ENCODE assay signal across 1 cellular context in the genomic region with DNA sequence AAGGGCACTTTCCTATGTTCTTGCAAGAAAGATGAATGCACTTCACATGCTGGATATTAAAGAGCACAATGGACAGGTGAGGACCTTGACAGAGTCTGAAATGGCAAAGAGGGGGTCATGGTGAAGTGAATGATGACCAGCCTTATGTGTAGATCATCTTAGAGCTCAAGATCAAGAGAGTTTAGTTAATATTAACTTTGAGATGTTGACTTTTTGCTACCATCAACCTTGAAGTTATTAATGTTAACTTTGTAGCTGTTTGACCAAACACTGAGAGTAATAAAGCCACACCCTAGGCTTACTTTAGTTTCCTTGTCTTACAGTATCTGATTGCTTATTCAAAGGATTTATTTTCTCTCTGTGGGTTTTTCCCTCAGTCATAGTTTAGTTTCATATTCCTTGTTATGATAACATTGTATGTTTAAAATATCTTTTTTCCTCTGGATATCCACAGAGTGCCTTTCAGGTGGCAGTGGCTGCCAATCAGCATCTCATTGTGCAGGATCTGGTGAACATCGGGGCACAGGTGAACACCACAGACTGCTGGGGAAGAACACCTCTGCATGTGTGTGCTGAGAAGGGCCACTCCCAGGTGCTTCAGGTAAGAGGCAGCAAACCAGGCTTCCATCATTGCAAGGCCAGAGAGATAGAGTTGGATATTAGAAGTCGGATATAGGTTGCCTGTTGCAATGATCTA.
TF ChIP-seq lines count a peak whose summit lies in the region.

No MANE protein-coding gene starts in this region.

TF ChIP-seq in GM12878, 131 proteins besides CTCF, POLR2A, EP300 and RAD21 (continued from another document):
- TF ChIP-seq, protein P1, sequence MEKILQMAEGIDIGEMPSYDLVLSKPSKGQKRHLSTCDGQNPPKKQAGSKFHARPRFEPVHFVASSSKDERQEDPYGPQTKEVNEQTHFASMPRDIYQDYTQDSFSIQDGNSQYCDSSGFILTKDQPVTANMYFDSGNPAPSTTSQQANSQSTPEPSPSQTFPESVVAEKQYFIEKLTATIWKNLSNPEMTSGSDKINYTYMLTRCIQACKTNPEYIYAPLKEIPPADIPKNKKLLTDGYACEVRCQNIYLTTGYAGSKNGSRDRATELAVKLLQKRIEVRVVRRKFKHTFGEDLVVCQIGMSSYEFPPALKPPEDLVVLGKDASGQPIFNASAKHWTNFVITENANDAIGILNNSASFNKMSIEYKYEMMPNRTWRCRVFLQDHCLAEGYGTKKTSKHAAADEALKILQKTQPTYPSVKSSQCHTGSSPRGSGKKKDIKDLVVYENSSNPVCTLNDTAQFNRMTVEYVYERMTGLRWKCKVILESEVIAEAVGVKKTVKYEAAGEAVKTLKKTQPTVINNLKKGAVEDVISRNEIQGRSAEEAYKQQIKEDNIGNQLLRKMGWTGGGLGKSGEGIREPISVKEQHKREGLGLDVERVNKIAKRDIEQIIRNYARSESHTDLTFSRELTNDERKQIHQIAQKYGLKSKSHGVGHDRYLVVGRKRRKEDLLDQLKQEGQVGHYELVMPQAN (conservative IDR thresholded peaks at IDR 0.05): no peak
- TF ChIP-seq, protein P2, sequence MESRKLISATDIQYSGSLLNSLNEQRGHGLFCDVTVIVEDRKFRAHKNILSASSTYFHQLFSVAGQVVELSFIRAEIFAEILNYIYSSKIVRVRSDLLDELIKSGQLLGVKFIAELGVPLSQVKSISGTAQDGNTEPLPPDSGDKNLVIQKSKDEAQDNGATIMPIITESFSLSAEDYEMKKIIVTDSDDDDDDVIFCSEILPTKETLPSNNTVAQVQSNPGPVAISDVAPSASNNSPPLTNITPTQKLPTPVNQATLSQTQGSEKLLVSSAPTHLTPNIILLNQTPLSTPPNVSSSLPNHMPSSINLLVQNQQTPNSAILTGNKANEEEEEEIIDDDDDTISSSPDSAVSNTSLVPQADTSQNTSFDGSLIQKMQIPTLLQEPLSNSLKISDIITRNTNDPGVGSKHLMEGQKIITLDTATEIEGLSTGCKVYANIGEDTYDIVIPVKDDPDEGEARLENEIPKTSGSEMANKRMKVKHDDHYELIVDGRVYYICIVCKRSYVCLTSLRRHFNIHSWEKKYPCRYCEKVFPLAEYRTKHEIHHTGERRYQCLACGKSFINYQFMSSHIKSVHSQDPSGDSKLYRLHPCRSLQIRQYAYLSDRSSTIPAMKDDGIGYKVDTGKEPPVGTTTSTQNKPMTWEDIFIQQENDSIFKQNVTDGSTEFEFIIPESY (IDR thresholded peaks at IDR 0.05): no peak
- TF ChIP-seq POLR2AphosphoS5 (IDR thresholded peaks at IDR 0.05; ENCODE audit: low read length): peak; percentile 49
- TF ChIP-seq, protein P3, sequence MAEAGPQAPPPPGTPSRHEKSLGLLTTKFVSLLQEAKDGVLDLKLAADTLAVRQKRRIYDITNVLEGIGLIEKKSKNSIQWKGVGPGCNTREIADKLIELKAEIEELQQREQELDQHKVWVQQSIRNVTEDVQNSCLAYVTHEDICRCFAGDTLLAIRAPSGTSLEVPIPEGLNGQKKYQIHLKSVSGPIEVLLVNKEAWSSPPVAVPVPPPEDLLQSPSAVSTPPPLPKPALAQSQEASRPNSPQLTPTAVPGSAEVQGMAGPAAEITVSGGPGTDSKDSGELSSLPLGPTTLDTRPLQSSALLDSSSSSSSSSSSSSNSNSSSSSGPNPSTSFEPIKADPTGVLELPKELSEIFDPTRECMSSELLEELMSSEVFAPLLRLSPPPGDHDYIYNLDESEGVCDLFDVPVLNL (IDR thresholded peaks at IDR 0.05; ENCODE audit: low read depth, low read length): no peak
- TF ChIP-seq, protein P4, sequence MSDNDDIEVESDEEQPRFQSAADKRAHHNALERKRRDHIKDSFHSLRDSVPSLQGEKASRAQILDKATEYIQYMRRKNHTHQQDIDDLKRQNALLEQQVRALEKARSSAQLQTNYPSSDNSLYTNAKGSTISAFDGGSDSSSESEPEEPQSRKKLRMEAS (IDR thresholded peaks at IDR 0.05; ENCODE audit: low read depth, low read length): no peak
